In genomic region chr21:34599534-34600101, GRCh38 we compare ENCODE assay signal across 1 cellular context.
TF ChIP-seq lines count a peak whose summit lies in the region.

No MANE protein-coding gene starts in this region.

TF ChIP-seq in WTC11, 78 proteins besides CTCF, POLR2A, EP300 and RAD21 (continued from another document):
- TF ChIP-seq, protein P1, sequence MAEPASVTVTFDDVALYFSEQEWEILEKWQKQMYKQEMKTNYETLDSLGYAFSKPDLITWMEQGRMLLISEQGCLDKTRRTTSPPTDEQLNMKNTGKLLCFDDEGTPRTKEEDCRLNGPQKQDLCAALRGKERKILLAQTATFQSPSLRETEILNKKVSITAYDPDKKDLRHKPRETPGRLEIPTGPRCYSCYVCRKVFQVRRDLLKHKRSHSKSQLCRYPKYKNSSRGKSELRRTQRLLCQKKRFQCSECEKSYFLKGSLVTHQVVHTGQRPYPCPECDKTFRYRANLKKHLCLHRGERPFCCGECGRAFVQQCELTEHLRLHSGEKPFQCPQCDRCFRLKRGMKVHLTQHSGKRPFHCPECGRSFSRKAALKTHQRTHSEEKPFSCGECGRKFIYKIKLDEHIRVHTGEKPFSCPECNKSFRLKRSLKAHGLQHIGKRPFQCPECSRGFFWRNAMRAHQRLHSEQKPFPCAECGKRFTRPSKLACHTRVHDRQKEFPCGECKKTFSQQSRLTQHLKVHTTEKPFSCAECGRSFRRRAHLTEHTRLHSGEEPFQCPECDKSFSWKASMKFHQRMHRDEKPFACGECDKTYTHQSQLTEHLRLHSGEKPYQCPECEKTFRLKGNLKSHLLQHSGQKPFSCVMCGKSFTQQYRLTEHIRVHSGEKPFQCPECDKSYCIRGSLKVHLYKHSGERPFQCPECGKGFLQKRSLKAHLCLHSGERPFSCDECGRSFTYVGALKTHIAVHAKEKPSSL (CRISPR knock-in tag; conservative IDR thresholded peaks at IDR 0.05) = no peak
- no peak for TF ChIP-seq FOXK1 (CRISPR knock-in tag; IDR thresholded peaks at IDR 0.05)
